In the genomic region with DNA sequence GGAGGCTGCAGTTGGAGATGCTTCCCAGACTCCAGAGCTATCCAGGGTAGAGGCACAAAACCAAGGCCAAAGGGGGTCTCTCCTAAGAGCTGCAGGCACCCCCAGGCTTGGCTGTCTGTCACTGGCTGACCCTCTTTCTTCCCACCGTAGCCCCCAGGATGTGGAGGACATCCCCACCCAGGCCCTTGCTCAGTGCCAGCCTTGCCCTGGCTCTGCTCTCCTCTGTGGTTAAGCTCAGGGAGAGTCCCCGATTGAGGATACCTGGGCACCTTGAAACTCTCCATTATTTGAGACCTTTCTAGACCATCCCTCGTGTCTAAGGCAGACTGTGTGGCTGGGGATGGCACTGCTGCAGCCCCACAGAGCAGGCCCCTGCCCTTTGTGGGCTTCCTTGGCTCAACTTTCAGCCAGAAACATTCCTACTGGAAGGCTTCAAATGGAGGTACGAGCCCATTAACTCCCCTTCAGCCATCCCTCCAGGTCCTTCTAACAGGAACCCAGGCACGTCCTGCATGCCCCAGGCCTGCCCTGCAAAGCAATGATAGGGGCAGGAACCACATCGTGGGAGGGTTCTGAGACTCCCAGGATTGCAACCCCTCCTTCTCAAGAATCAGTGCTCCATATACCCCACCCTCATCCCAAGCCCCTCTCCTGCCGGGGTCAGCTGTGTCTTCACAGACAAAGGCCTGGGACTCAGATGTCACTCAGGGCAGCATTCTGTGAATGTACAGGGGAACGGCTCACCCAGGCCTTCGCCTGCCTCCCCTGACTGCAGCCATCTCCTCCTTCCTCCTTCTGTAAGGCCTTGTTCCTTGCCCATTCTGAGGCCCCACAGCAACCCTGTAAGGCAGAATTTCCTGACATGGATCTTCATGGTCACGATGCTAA, we compare ENCODE assay signal across 25 cellular contexts.
"Had no signal": no experiment of that assay in that cellular context is flagged by ENCODE, and none has a peak within 500 bp of the region (broad histone marks: within the 10 kb centered on the region; RNA-seq: fewer than 3 reads in every experiment).

No MANE protein-coding gene starts in this region.

- DNase-seq: activated B cell treated with CpG ODN at 0.5 μM for 24 hours; activated CD4-positive, alpha-beta T cell treated with anti-CD3 and anti-CD28 coated beads for 48 hours; activated CD4-positive, alpha-beta T cell treated with anti-CD3 and anti-CD28 coated beads, Interleukin-2, amount 50 U/mL, for 1 hour; activated CD4-positive, alpha-beta T cell treated with anti-CD3 and anti-CD28 coated beads, Interleukin-2, amount 50 U/mL, for 48 hours; activated CD8-positive, alpha-beta memory T cell treated with anti-CD3 and anti-CD28 coated beads for 24 hours; activated CD8-positive, alpha-beta T cell treated with anti-CD3 and anti-CD28 coated beads for 36 hours; activated gamma-delta T cell treated with Interleukin-2 at 50 U/mL for 16 hours; activated naive CD4-positive, alpha-beta T cell treated with anti-CD3 and anti-CD28 coated beads, Interleukin-2, amount 50 U/mL, for 16 hours; activated naive CD4-positive, alpha-beta T cell treated with Interleukin-2 at 50 U/mL for 16 hours; activated T-cell treated with anti-CD3 and anti-CD28 coated beads, Interleukin-2, amount 50 U/mL, for 4 hours; amniotic stem cell; anterior cingulate cortex; brain microvascular endothelial cell; caudate nucleus; cortex of kidney; dermis blood vessel endothelial cell; effector CD4-positive, alpha-beta T cell; foreskin fibroblast; T-helper 1 cell; T-helper 17 cell; T1000; WERI-Rb-1 had no signal

- H3K36me3 ChIP-seq: brain microvascular endothelial cell, WERI-Rb-1 had no signal

- H3K27me3 ChIP-seq: brain microvascular endothelial cell had no signal

- ATAC-seq: activated CD4-positive, CD25-positive, alpha-beta regulatory T cell treated with anti-CD3 and anti-CD28 coated beads, Interleukin-2, amount 50 U/mL, for 24 hours; activated CD8-positive, alpha-beta T cell treated with anti-CD3 and anti-CD28 coated beads for 36 hours; activated T-cell treated with anti-CD3 and anti-CD28 coated beads, Interleukin-2, amount 50 U/mL, for 4 hours; activated T-helper 17 cell treated with anti-CD3 and anti-CD28 coated beads, Interleukin-2, amount 50 U/mL, for 72 hours; esophagus mucosa; T-helper 17 cell had no signal

- H3K27ac ChIP-seq: brain microvascular endothelial cell, WERI-Rb-1 had no signal
